In the genomic region with DNA sequence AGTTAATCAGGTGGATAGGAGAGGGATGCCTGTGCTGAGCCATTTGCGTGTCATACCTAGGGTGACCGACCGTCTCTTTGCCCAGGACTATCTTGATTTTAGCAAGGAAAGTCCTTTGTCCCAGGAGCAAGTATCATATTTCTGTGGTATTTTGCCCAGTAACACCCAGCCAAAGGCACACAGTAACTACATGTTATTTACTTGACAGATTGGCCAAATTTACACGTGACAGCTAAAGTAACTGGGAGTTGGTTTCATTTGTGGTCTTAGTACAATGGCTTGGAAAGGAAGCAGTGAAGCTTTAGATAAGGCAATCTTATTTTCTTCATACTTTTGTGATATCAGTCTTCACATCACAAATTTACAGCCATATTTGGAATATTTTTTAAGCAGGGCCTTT, we compare ENCODE assay signal across 20 cellular contexts.
DNase-seq lines count a peak whose midpoint lies in the region; ATAC-seq and TF ChIP-seq lines count a peak whose summit lies in the region.
"Had no signal": no experiment of that assay in that cellular context is flagged by ENCODE, and none has a peak within 500 bp of the region (broad histone marks: within the 10 kb centered on the region; RNA-seq: fewer than 3 reads in every experiment).

No MANE protein-coding gene starts in this region.

- no peak for TF ChIP-seq POLR2A in body of pancreas (IDR thresholded peaks at IDR 0.05)

- CTCF ChIA-PET in CD8-positive, alpha-beta memory T cell (lab: Charles Lee), result no interaction called here

- ATAC-seq in body of pancreas (peak; percentile 82), GM19452 (IDR thresholded peaks at IDR 0.05; ENCODE audit: unreplicated experiment) (no peak), GM18861 (IDR thresholded peaks at IDR 0.05; ENCODE audit: unreplicated experiment) (no peak)
- ATAC-seq: GM12878, GM23338, K562 had no signal

- H3K36me3 ChIP-seq in body of pancreas (replicated peaks in 1 of 2; ENCODE audit: insufficient read depth in 1 of 2, low read depth in 2 of 2), result no peaks in the 10 kb centered on the region
- H3K36me3 ChIP-seq in CD8-positive, alpha-beta memory T cell (ENCODE audit: insufficient read depth, low read length), result no peaks in the 10 kb centered on the region
- H3K36me3 ChIP-seq: Peyer's patch had no signal

- DNase-seq in OCI-M1 (lab: John Stamatoyannopoulos, UW), result peak; percentile 28
- peak in 3 of 4 donors; percentile 28 to 64 (median 53) for DNase-seq in body of pancreas
- DNase-seq in CD8-positive, alpha-beta memory T cell, result no peak
- DNase-seq in NCI-H1694 (lab: John Stamatoyannopoulos, UW), result no peak
- DNase-seq: CD4-positive, alpha-beta T cell; DMS79 treated with DMSO at 0.1 percent for 48 hours; NCI-H146; NCI-H2081 treated with DMSO at 0.1 percent for 48 hours; NCI-H2227 treated with DMSO at 0.1 percent for 48 hours; NCI-H524; Peyer's patch; SHP77; SK-N-SH had no signal

- peaks cover 43% of the 10 kb centered on the region for H3K4me1 ChIP-seq in body of pancreas
- no peaks in the 10 kb centered on the region for H3K4me1 ChIP-seq in CD8-positive, alpha-beta memory T cell (ENCODE audit: insufficient read depth, low read length)
- H3K4me1 ChIP-seq: Peyer's patch had no signal

- H3K27me3 ChIP-seq in body of pancreas, result no peaks in the 10 kb centered on the region
- H3K27me3 ChIP-seq in CD8-positive, alpha-beta memory T cell (ENCODE audit: insufficient read depth, low read length, poor library complexity, severe bottlenecking), result no peaks in the 10 kb centered on the region
- H3K27me3 ChIP-seq: Peyer's patch had no signal

- WGBS in body of pancreas, 2 donors, result 30 to 46% methylated on average over 4 of the region's 4 CpGs

- no peaks in the 10 kb centered on the region for H3K9me3 Mint-ChIP-seq in nephron
- H3K9me3 Mint-ChIP-seq in CD8-positive, alpha-beta memory T cell, result peaks cover 0 to 1% (median 0%) of the 10 kb centered on the region in 5 donors
- H3K9me3 Mint-ChIP-seq: CD4-positive, alpha-beta T cell; GM23338 had no signal

- H3K4me1 Mint-ChIP-seq in nephron, result peaks cover 32% of the 10 kb centered on the region
- no peaks in the 10 kb centered on the region for H3K4me1 Mint-ChIP-seq in CD8-positive, alpha-beta memory T cell
- H3K4me1 Mint-ChIP-seq: B cell, GM23338 had no signal

- no peak overlapping the region for H3K4me3 ChIP-seq in body of pancreas
- no peak overlapping the region for H3K4me3 ChIP-seq in CD8-positive, alpha-beta memory T cell (ENCODE audit: low read length)
- H3K4me3 ChIP-seq: GM12878, GM23338, K562, Peyer's patch had no signal

- POLR2A ChIA-PET in CD8-positive, alpha-beta memory T cell (lab: Charles Lee), result no interaction called here

- intact Hi-C loops in body of pancreas (cut with DNase I), result no loop called here

- no peak overlapping the region for H3K4me3 Mint-ChIP-seq in nephron
- H3K4me3 Mint-ChIP-seq in CD8-positive, alpha-beta memory T cell, result no peak overlapping the region
- H3K4me3 Mint-ChIP-seq: B cell; CD4-positive, alpha-beta T cell; GM23338 had no signal

- H3K27me3 Mint-ChIP-seq in nephron (ENCODE audit: low read depth), result peaks cover 4% of the 10 kb centered on the region
- peaks cover 6 to 25% of the 10 kb centered on the region in 2 donors for H3K27me3 Mint-ChIP-seq in CD8-positive, alpha-beta memory T cell

- peak in 1 of 7 experiments; percentile 7 for TF ChIP-seq CTCF in body of pancreas (IDR thresholded peaks at IDR 0.05)
- no peak for TF ChIP-seq CTCF in nephron (IDR thresholded peaks at IDR 0.05; ENCODE audit: unreplicated experiment in 3 of 3)

- peak overlapping the region in 2 of 3 experiments; percentile 42 to 54 for H3K27ac Mint-ChIP-seq in nephron
- no peak overlapping the region for H3K27ac Mint-ChIP-seq in CD8-positive, alpha-beta memory T cell
- H3K27ac Mint-ChIP-seq: B cell; CD4-positive, alpha-beta T cell; GM23338 had no signal

- peak overlapping the region in 3 of 4 donors; percentile 63 to 65 (median 64) for H3K27ac ChIP-seq in body of pancreas
- H3K27ac ChIP-seq in CD8-positive, alpha-beta memory T cell (ENCODE audit: low read depth, low read length), result no peak overlapping the region
- H3K27ac ChIP-seq: Peyer's patch had no signal

- no peaks in the 10 kb centered on the region for H3K9me3 ChIP-seq in body of pancreas
- no peaks in the 10 kb centered on the region for H3K9me3 ChIP-seq in CD8-positive, alpha-beta memory T cell (ENCODE audit: low read length)
- H3K9me3 ChIP-seq: Peyer's patch, SK-N-SH had no signal

- no peaks in the 10 kb centered on the region for H3K36me3 Mint-ChIP-seq in nephron (ENCODE audit: low read depth)
- no peaks in the 10 kb centered on the region for H3K36me3 Mint-ChIP-seq in CD8-positive, alpha-beta memory T cell

Comparison
In these comparisons a context has a peak if more than half of its experiments do, and no peak if none do; other contexts are left out.
1. DNase-seq: peak in OCI-M1 (single experiment) and body of pancreas (3 of 4); none in CD8-positive, alpha-beta memory T cell (0 of 5) and NCI-H1694 (single experiment).
2. H3K27ac Mint-ChIP-seq: peak in nephron (2 of 3); none in CD8-positive, alpha-beta memory T cell (0 of 8).